Comparison of ENCODE assay signal across 9 cellular contexts in genomic region chr19:50204811-50205675, GRCh38. TPM values are rescaled to one million over a fixed set of nuclear protein-coding genes. Genes with fewer than 3 reads are reported as not detected.
DNase-seq lines count a peak whose midpoint lies in the region; ATAC-seq and TF ChIP-seq lines count a peak whose summit lies in the region.
"Had no signal": no experiment of that assay in that cellular context is flagged by ENCODE, and none has a peak within 500 bp of the region (broad histone marks: within the 10 kb centered on the region; RNA-seq: fewer than 3 reads in every experiment).

No MANE protein-coding gene starts in this region.

- no peak for TF ChIP-seq RAD21 in neural cell (conservative IDR thresholded peaks at IDR 0.05)

- no peaks in the 10 kb centered on the region for H3K79me2 ChIP-seq in neural cell (replicated peaks; ENCODE audit: insufficient read depth, low read length)
- no peaks in the 10 kb centered on the region for H3K79me2 ChIP-seq in GM23248 (ENCODE audit: insufficient read depth)

- H2AFZ ChIP-seq in neural cell (ENCODE audit: low read depth, low read length) (no peak overlapping the region), GM23248 (no peak overlapping the region)

- peaks cover 0 to 10% of the 10 kb centered on the region in 2 donors for H3K27me3 ChIP-seq in esophagus (ENCODE audit: control insufficient read depth in 1 of 2, insufficient read depth in 2 of 2, low read length in 2 of 2)
- H3K27me3 ChIP-seq in neural cell (ENCODE audit: insufficient read depth, low read depth, low read length) = peaks cover 24% of the 10 kb centered on the region
- H3K27me3 ChIP-seq in GM23248 (replicated peaks; ENCODE audit: insufficient read depth) = peaks cover 32% of the 10 kb centered on the region

- in situ Hi-C loops in GM23248 (cut with MboI) = no loop called here

- TF ChIP-seq EP300 in neural cell (conservative IDR thresholded peaks at IDR 0.05; ENCODE audit: poor library complexity, severe bottlenecking) = no peak

- no peaks in the 10 kb centered on the region for H3K9me2 ChIP-seq in neural cell (ENCODE audit: insufficient read depth, low read length)
- no peaks in the 10 kb centered on the region for H3K9me2 ChIP-seq in GM23248 (ENCODE audit: insufficient read depth)

- DNase-seq in DMS79 (lab: John Stamatoyannopoulos, UW) = peak; percentile 71
- DNase-seq in NCI-H2107 treated with DMSO at 0.1 percent for 48 hours (lab: John Stamatoyannopoulos, UW; ENCODE audit: unreplicated experiment) = peak; percentile 32
- DNase-seq in RKO (ENCODE audit: low spot score) = no peak
- no peak for DNase-seq in GM23248
- no peak for DNase-seq in GM19238 (ENCODE audit: insufficient read length, low spot score)

- H3K27ac ChIP-seq in esophagus (ENCODE audit: low read depth in 2 of 2, low read length in 1 of 2) (peak overlapping the region; percentile 91 to 94), neural cell (ENCODE audit: low read length) (no peak overlapping the region), GM23248 (no peak overlapping the region)

- 8 to 9% methylated on average over 49 of the region's 49 CpGs for WGBS in esophagus, 2 donors
- WGBS in GM23248 (ENCODE audit: low coverage in 1 of 2, low lambda C conversion rate in 2 of 2, missing lambda C conversion rate in 2 of 2), 2 experiments = 5 to 6% methylated on average over 24 to 41 of the region's 49 CpGs

- H3F3A ChIP-seq in neural cell (ENCODE audit: insufficient read depth, low read length, poor library complexity, severe bottlenecking) (no peaks in the 10 kb centered on the region), GM23248 (ENCODE audit: insufficient read depth) (no peaks in the 10 kb centered on the region)

- no peak overlapping the region for H3K9ac ChIP-seq in neural cell (ENCODE audit: low read length)
- no peak overlapping the region for H3K9ac ChIP-seq in GM23248

- no peaks in the 10 kb centered on the region for H3K36me3 ChIP-seq in esophagus (ENCODE audit: control insufficient read depth in 2 of 2, insufficient read depth in 2 of 2, low read length in 1 of 2)
- no peaks in the 10 kb centered on the region for H3K36me3 ChIP-seq in neural cell (ENCODE audit: insufficient read depth, low read length)
- H3K36me3 ChIP-seq in GM23248 (ENCODE audit: low read depth) = no peaks in the 10 kb centered on the region

- no peak overlapping the region for H3K4me2 ChIP-seq in neural cell (ENCODE audit: low read length)
- H3K4me2 ChIP-seq in GM23248 (ENCODE audit: unreplicated experiment) = no peak overlapping the region

- H4K20me1 ChIP-seq in neural cell (ENCODE audit: insufficient read depth) (no peaks in the 10 kb centered on the region), GM23248 (ENCODE audit: insufficient read depth) (no peaks in the 10 kb centered on the region)

- no peaks in the 10 kb centered on the region for H3K9me3 ChIP-seq in esophagus (ENCODE audit: control insufficient read depth in 2 of 2, insufficient read depth in 1 of 2, low read depth in 1 of 2, low read length in 1 of 2)
- H3K9me3 ChIP-seq in neural cell (ENCODE audit: low read length) = no peaks in the 10 kb centered on the region
- no peaks in the 10 kb centered on the region for H3K9me3 ChIP-seq in GM23248 (ENCODE audit: low read depth)

- no peak for TF ChIP-seq CTCF in neural cell (IDR thresholded peaks at IDR 0.05; ENCODE audit: poor library complexity, severe bottlenecking)

- H3K4me1 ChIP-seq in esophagus (ENCODE audit: control insufficient read depth in 2 of 2, insufficient read depth in 2 of 2, low read length in 1 of 2) = peaks cover 2 to 4% of the 10 kb centered on the region in 2 donors
- H3K4me1 ChIP-seq in GM23248 (ENCODE audit: insufficient read depth) = no peaks in the 10 kb centered on the region

- H3K4me3 ChIP-seq in esophagus (ENCODE audit: low read depth in 1 of 2, low read length in 2 of 2) = peak overlapping the region; percentile 48 to 56
- H3K4me3 ChIP-seq in neural cell (ENCODE audit: low read length) = peak overlapping the region; percentile 56
- H3K4me3 ChIP-seq in GM23248 = no peak overlapping the region

- no peak for ATAC-seq in GM18520 (IDR thresholded peaks at IDR 0.05; ENCODE audit: unreplicated experiment)

TF ChIP-seq in neural cell, 6 proteins besides CTCF, POLR2A, EP300 and RAD21:
- TF ChIP-seq EZH2 (IDR thresholded peaks at IDR 0.05; ENCODE audit: borderline replicate concordance, insufficient read depth, low read length, poor library complexity, severe bottlenecking) (no peak), TAF1 (IDR thresholded peaks at IDR 0.05; ENCODE audit: low read depth) (no peak), POLR2AphosphoS5 (IDR thresholded peaks at IDR 0.05) (no peak), SMC3 (conservative IDR thresholded peaks at IDR 0.05; ENCODE audit: poor library complexity) (no peak), MXI1 (conservative IDR thresholded peaks at IDR 0.05; ENCODE audit: poor library complexity, severe bottlenecking) (no peak)
- TF ChIP-seq, protein P1, sequence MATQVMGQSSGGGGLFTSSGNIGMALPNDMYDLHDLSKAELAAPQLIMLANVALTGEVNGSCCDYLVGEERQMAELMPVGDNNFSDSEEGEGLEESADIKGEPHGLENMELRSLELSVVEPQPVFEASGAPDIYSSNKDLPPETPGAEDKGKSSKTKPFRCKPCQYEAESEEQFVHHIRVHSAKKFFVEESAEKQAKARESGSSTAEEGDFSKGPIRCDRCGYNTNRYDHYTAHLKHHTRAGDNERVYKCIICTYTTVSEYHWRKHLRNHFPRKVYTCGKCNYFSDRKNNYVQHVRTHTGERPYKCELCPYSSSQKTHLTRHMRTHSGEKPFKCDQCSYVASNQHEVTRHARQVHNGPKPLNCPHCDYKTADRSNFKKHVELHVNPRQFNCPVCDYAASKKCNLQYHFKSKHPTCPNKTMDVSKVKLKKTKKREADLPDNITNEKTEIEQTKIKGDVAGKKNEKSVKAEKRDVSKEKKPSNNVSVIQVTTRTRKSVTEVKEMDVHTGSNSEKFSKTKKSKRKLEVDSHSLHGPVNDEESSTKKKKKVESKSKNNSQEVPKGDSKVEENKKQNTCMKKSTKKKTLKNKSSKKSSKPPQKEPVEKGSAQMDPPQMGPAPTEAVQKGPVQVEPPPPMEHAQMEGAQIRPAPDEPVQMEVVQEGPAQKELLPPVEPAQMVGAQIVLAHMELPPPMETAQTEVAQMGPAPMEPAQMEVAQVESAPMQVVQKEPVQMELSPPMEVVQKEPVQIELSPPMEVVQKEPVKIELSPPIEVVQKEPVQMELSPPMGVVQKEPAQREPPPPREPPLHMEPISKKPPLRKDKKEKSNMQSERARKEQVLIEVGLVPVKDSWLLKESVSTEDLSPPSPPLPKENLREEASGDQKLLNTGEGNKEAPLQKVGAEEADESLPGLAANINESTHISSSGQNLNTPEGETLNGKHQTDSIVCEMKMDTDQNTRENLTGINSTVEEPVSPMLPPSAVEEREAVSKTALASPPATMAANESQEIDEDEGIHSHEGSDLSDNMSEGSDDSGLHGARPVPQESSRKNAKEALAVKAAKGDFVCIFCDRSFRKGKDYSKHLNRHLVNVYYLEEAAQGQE (IDR thresholded peaks at IDR 0.05; ENCODE audit: borderline replicate concordance) = no peak

RNA-seq across cellular contexts. Expression of gene MYH14, which starts 1.6 kb away (rescaled TPM):
- 100 to 1,000 TPM in 1 of 2 donors, 10 to 100 TPM in 1; 72.9 to 110 TPM for polyA plus RNA-seq in esophagus
- not detected in 2 replicates for polyA plus RNA-seq in neural cell
- under 0.01 and 0.23 TPM in 2 replicates for polyA minus RNA-seq in neural cell
- not detected in 2 replicates for total RNA-seq in GM23248 (2014; rRNA removed; shearing (Covaris generic))
- polyA plus RNA-seq in GM23248 (2016; fragmentation: Nextera tagmentation; extraction: Ambion mirVana) = not detected in 2 replicates
- polyA plus RNA-seq: IgD-negative memory B cell had no signal

RNA-seq across cellular contexts. Expression of gene IZUMO2, which starts 42.0 kb away (rescaled TPM):
- polyA plus RNA-seq in esophagus (not detected), neural cell (not detected in 2 replicates), GM23248 (2016; fragmentation: Nextera tagmentation; extraction: Ambion mirVana) (not detected in 2 replicates)
- not detected in 2 replicates for polyA minus RNA-seq in neural cell
- not detected in 2 replicates for total RNA-seq in GM23248 (2014; rRNA removed; shearing (Covaris generic))
- polyA plus RNA-seq: IgD-negative memory B cell had no signal

Comparison
In these comparisons a context has a peak if more than half of its experiments do, and no peak if none do; other contexts are left out.
1. DNase-seq: peak in DMS79 (single experiment) and NCI-H2107 treated with DMSO at 0.1 percent for 48 hours (single experiment); none in RKO (single experiment), GM23248 (single experiment) and GM19238 (single experiment).
2. H3K27ac ChIP-seq: peak in esophagus (2 of 2); none in neural cell (single experiment) and GM23248 (single experiment).
3. RNA of gene MYH14, which starts 1.6 kb away (polyA plus RNA-seq): 72.9 to 110 TPM in esophagus; not detected in neural cell and not detected in GM23248; every median in the first group is over 10 times any median in the second.